16 cellular contexts compared by ENCODE assay signal in the genomic region with DNA sequence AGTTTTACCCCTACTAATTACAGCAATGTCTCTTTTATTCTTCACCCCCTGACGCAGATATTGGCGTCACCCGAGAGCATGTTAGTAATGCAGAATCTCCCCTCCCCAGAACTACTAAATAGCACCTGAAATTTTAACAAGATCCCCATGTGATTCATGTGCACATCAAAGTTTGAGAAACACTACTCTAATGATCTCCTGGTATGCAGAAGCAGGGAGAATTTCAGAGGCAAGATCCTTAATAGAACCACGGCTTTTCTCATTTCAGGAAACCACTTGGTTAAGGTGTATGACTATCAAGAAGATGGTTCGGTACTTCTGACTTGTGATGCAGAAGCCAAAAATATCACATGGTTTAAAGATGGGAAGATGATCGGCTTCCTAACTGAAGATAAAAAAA. TPM values are rescaled to one million over a fixed set of nuclear protein-coding genes. Genes with fewer than 3 reads are reported as not detected.
"Had no signal": no experiment of that assay in that cellular context is flagged by ENCODE, and none has a peak within 500 bp of the region (broad histone marks: within the 10 kb centered on the region; RNA-seq: fewer than 3 reads in every experiment).

No MANE protein-coding gene starts in this region.

- H3K27me3 ChIP-seq: left lung had no signal

- H3K9ac ChIP-seq: SK-N-SH had no signal

- H3K4me1 ChIP-seq: gastrocnemius medialis, left lung had no signal

- DNase-seq: activated B cell treated with CpG ODN at 0.5 μM for 24 hours; cortex of kidney; effector memory CD4-positive, alpha-beta T cell; gastrocnemius medialis; left lung; mucosa of descending colon; nucleus accumbens; right cardiac atrium; SK-N-SH; small intestine had no signal

- H3K4me3 ChIP-seq: cardiac muscle cell, gastrocnemius medialis, left lung, mucosa of descending colon had no signal

- H3K4me3 Mint-ChIP-seq: activated B cell treated with CpG ODN at 0.5 μM for 24 hours; natural killer cell treated with Interleukin-12 subunit alpha and Interleukin-12 subunit beta and Interleukin-15 and Interleukin-18, amount 100 ng/mL, for 72 hours; T-helper 1 cell treated with Interleukin-12 subunit alpha and Interleukin-12 subunit beta and Interleukin-4 antibody, amounts not matched to agents 30 μg/mL and 1 μg/mL, for 36 hours; type B pancreatic cell had no signal

- H3K4me2 ChIP-seq: SK-N-SH had no signal

- ATAC-seq: gastrocnemius medialis; left lung; mucosa of descending colon; natural killer cell treated with Interleukin-12 subunit alpha and Interleukin-12 subunit beta and Interleukin-15 and Interleukin-18, amount 100 ng/mL, for 72 hours; right cardiac atrium had no signal

- H3K27ac Mint-ChIP-seq: activated B cell treated with CpG ODN at 0.5 μM for 24 hours, type B pancreatic cell had no signal

- H3K9me3 Mint-ChIP-seq: activated B cell treated with CpG ODN at 0.5 μM for 24 hours; natural killer cell treated with Interleukin-12 subunit alpha and Interleukin-12 subunit beta and Interleukin-15 and Interleukin-18, amount 100 ng/mL, for 72 hours; T-helper 1 cell treated with Interleukin-12 subunit alpha and Interleukin-12 subunit beta and Interleukin-4 antibody, amounts not matched to agents 30 μg/mL and 1 μg/mL, for 36 hours; type B pancreatic cell had no signal

- H3K27ac ChIP-seq: cardiac muscle cell, epithelial cell of prostate, gastrocnemius medialis, left lung had no signal

- H3K27me3 Mint-ChIP-seq: natural killer cell treated with Interleukin-12 subunit alpha and Interleukin-12 subunit beta and Interleukin-15 and Interleukin-18, amount 100 ng/mL, for 72 hours had no signal

- H3K9me2 ChIP-seq: SK-N-SH had no signal

- H3K36me3 Mint-ChIP-seq: natural killer cell treated with Interleukin-12 subunit alpha and Interleukin-12 subunit beta and Interleukin-15 and Interleukin-18, amount 100 ng/mL, for 72 hours; type B pancreatic cell had no signal

- H3K9me3 ChIP-seq: gastrocnemius medialis, left lung, mucosa of descending colon, SK-N-SH had no signal

- H3K36me3 ChIP-seq: cardiac muscle cell, gastrocnemius medialis, left lung had no signal

RNA-seq across cellular contexts. Expression of a gene that starts 5.3 kb away (rescaled TPM):
- total RNA-seq: activated B cell treated with CpG ODN at 0.5 μM for 24 hours, cardiac muscle cell had no signal
- polyA plus RNA-seq: cardiac muscle cell, keratinocyte, SK-N-SH had no signal

RNA-seq across cellular contexts. Expression of a gene that starts 7.0 kb away (rescaled TPM):
- total RNA-seq: cardiac muscle cell had no signal
- polyA plus RNA-seq: cardiac muscle cell, keratinocyte had no signal

RNA-seq across cellular contexts. Expression of a gene that starts 44.9 kb away (rescaled TPM):
- total RNA-seq: cardiac muscle cell had no signal
- polyA plus RNA-seq: cardiac muscle cell, keratinocyte, SK-N-SH had no signal
